Comparison of ENCODE assay signal across 13 cellular contexts in the genomic region with DNA sequence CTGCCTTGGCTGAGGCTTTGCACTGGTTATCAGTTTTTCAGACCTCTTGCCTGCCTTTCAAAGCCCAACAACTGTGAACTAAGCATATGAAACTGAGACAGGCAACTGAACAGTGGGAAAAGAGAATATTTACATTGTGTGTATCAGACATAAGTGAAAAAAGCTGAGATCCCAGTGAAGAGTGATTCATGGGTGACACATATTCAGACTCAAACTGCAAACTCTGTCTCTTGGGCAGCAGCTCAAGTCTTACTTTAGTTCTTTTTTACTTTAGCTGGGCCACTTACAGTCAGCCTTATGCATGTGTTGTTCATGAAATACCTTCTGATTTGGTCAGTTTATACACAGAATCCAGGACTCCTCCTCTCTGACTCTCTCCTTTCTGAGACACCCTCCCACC.
DNase-seq lines count a peak whose midpoint lies in the region; ATAC-seq and TF ChIP-seq lines count a peak whose summit lies in the region.
"Had no signal": no experiment of that assay in that cellular context is flagged by ENCODE, and none has a peak within 500 bp of the region (broad histone marks: within the 10 kb centered on the region; RNA-seq: fewer than 3 reads in every experiment).

No MANE protein-coding gene starts in this region.

- no peak for DNase-seq in activated T-cell treated with anti-CD3 and anti-CD28 coated beads, Interleukin-2, amount 50 U/mL, for 24 hours
- no peak for DNase-seq in activated T-cell treated with anti-CD3 and anti-CD28 coated beads, Interleukin-2, amount 50 U/mL, for 1 hour
- DNase-seq in RWPE2 (ENCODE audit: low spot score) = no peak
- DNase-seq in epithelial cell of prostate (ENCODE audit: low read depth, low spot score) = peak; percentile 58
- no peak for DNase-seq in stimulated activated effector memory CD8-positive, alpha-beta T cell treated with anti-CD3 and anti-CD28 coated beads, Interleukin-12 subunit alpha, Interleukin-12 subunit beta, amount 100 ng/mL, for 72 hours (ENCODE audit: low spot score in 2 of 2)
- DNase-seq in iPS-NIHi7 (ENCODE audit: extremely low spot score) = no peak
- DNase-seq: activated CD4-positive, alpha-beta T cell treated with anti-CD3 and anti-CD28 coated beads, Interleukin-2, amount 50 U/mL, for 4 hours; NCI-H187 had no signal

- H3K27ac ChIP-seq in RWPE2 (ENCODE audit: poor library complexity, severe bottlenecking) = peak overlapping the region; percentile 38
- peak overlapping the region; percentile 41 for H3K27ac ChIP-seq in epithelial cell of prostate
- H3K27ac ChIP-seq: C4-2B, parathyroid adenoma had no signal

- peak; percentile 94 for ATAC-seq in RWPE2 (ENCODE audit: low read depth)
- peak; percentile 97 for ATAC-seq in stimulated activated effector memory CD8-positive, alpha-beta T cell treated with anti-CD3 and anti-CD28 coated beads, Interleukin-12 subunit alpha, Interleukin-12 subunit beta, amount 100 ng/mL, for 72 hours
- no peak for ATAC-seq in HG03280 (IDR thresholded peaks at IDR 0.05; ENCODE audit: unreplicated experiment)
- ATAC-seq in GM18505 (IDR thresholded peaks at IDR 0.05; ENCODE audit: unreplicated experiment) = no peak

- peak overlapping the region; percentile 6 for H3K4me3 Mint-ChIP-seq in activated T-cell treated with anti-CD3 and anti-CD28 coated beads, Interleukin-2, amount 50 U/mL, for 24 hours
- no peak overlapping the region for H3K4me3 Mint-ChIP-seq in stimulated activated effector memory CD8-positive, alpha-beta T cell treated with anti-CD3 and anti-CD28 coated beads, Interleukin-12 subunit alpha, Interleukin-12 subunit beta, amount 100 ng/mL, for 72 hours
- H3K4me3 Mint-ChIP-seq: dendritic cell treated with granulocyte-macrophage colony-stimulating factor and Interleukin-4, amounts not matched to agents 40 ng/mL and 50 ng/mL, for 4 days had no signal

- no peak for TF ChIP-seq CTCF in RWPE2 (IDR thresholded peaks at IDR 0.05; ENCODE audit: poor library complexity, severe bottlenecking)

- peaks cover 82% of the 10 kb centered on the region for H3K4me1 Mint-ChIP-seq in activated T-cell treated with anti-CD3 and anti-CD28 coated beads, Interleukin-2, amount 50 U/mL, for 24 hours (ENCODE audit: low read depth)
- peaks cover 28% of the 10 kb centered on the region for H3K4me1 Mint-ChIP-seq in stimulated activated effector memory CD8-positive, alpha-beta T cell treated with anti-CD3 and anti-CD28 coated beads, Interleukin-12 subunit alpha, Interleukin-12 subunit beta, amount 100 ng/mL, for 72 hours

- no peaks in the 10 kb centered on the region for H3K27me3 ChIP-seq in RWPE2 (ENCODE audit: insufficient read depth, poor library complexity, severe bottlenecking)

- peak overlapping the region; percentile 84 for H3K27ac Mint-ChIP-seq in activated T-cell treated with anti-CD3 and anti-CD28 coated beads, Interleukin-2, amount 50 U/mL, for 24 hours
- H3K27ac Mint-ChIP-seq in stimulated activated effector memory CD8-positive, alpha-beta T cell treated with anti-CD3 and anti-CD28 coated beads, Interleukin-12 subunit alpha, Interleukin-12 subunit beta, amount 100 ng/mL, for 72 hours = peak overlapping the region; percentile 76
- H3K27ac Mint-ChIP-seq: dendritic cell treated with granulocyte-macrophage colony-stimulating factor and Interleukin-4, amounts not matched to agents 40 ng/mL and 50 ng/mL, for 4 days had no signal

- H3K9me3 Mint-ChIP-seq in activated T-cell treated with anti-CD3 and anti-CD28 coated beads, Interleukin-2, amount 50 U/mL, for 24 hours = no peaks in the 10 kb centered on the region
- H3K9me3 Mint-ChIP-seq in stimulated activated effector memory CD8-positive, alpha-beta T cell treated with anti-CD3 and anti-CD28 coated beads, Interleukin-12 subunit alpha, Interleukin-12 subunit beta, amount 100 ng/mL, for 72 hours = no peaks in the 10 kb centered on the region
- H3K9me3 Mint-ChIP-seq: dendritic cell treated with granulocyte-macrophage colony-stimulating factor and Interleukin-4, amounts not matched to agents 40 ng/mL and 50 ng/mL, for 4 days had no signal

- H3K4me1 ChIP-seq in RWPE2 (ENCODE audit: insufficient read depth, poor library complexity, severe bottlenecking) = peaks cover 5% of the 10 kb centered on the region
- H3K4me1 ChIP-seq: parathyroid adenoma had no signal

- H3K36me3 ChIP-seq in RWPE2 (ENCODE audit: low read depth) = peaks cover 17% of the 10 kb centered on the region

- H3K9me3 ChIP-seq in RWPE2 (ENCODE audit: severe bottlenecking) = no peaks in the 10 kb centered on the region

- H3K27me3 Mint-ChIP-seq in activated T-cell treated with anti-CD3 and anti-CD28 coated beads, Interleukin-2, amount 50 U/mL, for 24 hours = no peaks in the 10 kb centered on the region
- H3K27me3 Mint-ChIP-seq: dendritic cell treated with granulocyte-macrophage colony-stimulating factor and Interleukin-4, amounts not matched to agents 40 ng/mL and 50 ng/mL, for 4 days had no signal

- TF ChIP-seq POLR2A in GM18505 (IDR thresholded peaks at IDR 0.05; ENCODE audit: borderline replicate concordance, extremely low read depth, insufficient read depth, insufficient read length) = no peak

- peaks cover 77% of the 10 kb centered on the region for H3K36me3 Mint-ChIP-seq in activated T-cell treated with anti-CD3 and anti-CD28 coated beads, Interleukin-2, amount 50 U/mL, for 24 hours (ENCODE audit: low read depth)
- H3K36me3 Mint-ChIP-seq in stimulated activated effector memory CD8-positive, alpha-beta T cell treated with anti-CD3 and anti-CD28 coated beads, Interleukin-12 subunit alpha, Interleukin-12 subunit beta, amount 100 ng/mL, for 72 hours = peaks cover 6% of the 10 kb centered on the region

- no peak overlapping the region for H3K4me3 ChIP-seq in RWPE2 (ENCODE audit: severe bottlenecking)

Comparison
In these comparisons a context has a peak if more than half of its experiments do, and no peak if none do; other contexts are left out.
1. ATAC-seq: peak in RWPE2 (single experiment) and stimulated activated effector memory CD8-positive, alpha-beta T cell treated with anti-CD3 and anti-CD28 coated beads, Interleukin-12 subunit alpha, Interleukin-12 subunit beta, amount 100 ng/mL, for 72 hours (single experiment); none in HG03280 (single experiment) and GM18505 (single experiment).